Comparison of ENCODE assay signal across 18 cellular contexts in the genomic region with DNA sequence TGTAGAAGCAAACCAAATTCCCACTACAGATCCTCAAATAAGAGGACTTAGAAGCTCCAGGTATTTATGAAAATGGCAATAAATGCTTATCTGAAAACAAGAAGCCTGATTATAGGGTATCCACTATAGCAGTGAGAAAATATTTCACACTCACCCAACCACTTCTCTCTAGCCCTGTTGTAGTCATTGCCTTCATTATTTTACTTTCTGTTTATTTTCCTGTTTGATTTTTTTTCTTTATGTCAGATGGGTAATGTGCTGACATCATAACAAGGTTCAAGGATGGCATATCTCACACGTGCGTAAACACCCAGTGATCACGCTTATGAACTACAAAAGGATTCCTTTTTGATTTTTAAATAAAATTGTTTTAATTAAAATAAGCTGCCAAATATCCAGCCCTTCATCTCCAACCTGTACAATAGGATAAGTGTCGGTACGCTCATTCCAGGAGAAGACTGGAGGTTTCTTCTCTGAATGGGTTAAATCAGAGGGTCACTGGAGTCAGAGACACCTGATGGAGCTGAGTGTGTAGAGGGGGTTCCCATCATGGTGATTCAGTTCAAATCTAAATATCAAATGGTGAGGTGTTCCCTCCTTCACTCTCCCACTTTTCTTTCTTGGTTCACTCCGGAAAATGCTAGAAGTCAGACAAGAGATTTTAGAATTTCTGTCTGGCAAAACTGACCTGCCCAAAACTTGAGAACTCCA. TPM values are rescaled to one million over a fixed set of nuclear protein-coding genes. Genes with fewer than 3 reads are reported as not detected.
"Had no signal": no experiment of that assay in that cellular context is flagged by ENCODE, and none has a peak within 500 bp of the region (broad histone marks: within the 10 kb centered on the region; RNA-seq: fewer than 3 reads in every experiment).

No MANE protein-coding gene starts in this region.

- H3K4me1 ChIP-seq: psoas muscle, testis had no signal

- H3K27me3 Mint-ChIP-seq: activated CD8-positive, alpha-beta memory T cell treated with anti-CD3 and anti-CD28 coated beads, Interleukin-2, amount 10 ng/mL, durations not matched to agents 7 days and 5 days; naive B cell had no signal

- H3K4me3 Mint-ChIP-seq: activated CD8-positive, alpha-beta memory T cell treated with anti-CD3 and anti-CD28 coated beads, Interleukin-2, amount 10 ng/mL, durations not matched to agents 7 days and 5 days; endodermal cell; naive B cell; type B pancreatic cell had no signal

- H3K4me3 ChIP-seq: cardiac muscle cell, dorsolateral prefrontal cortex, mucosa of descending colon, psoas muscle, testis had no signal

- H3K9me3 ChIP-seq: mucosa of descending colon, psoas muscle, testis had no signal

- ATAC-seq: activated CD4-positive, CD25-positive, alpha-beta regulatory T cell treated with anti-CD3 and anti-CD28 coated beads, Interleukin-2, amount 50 U/mL, for 24 hours; activated CD8-positive, alpha-beta memory T cell treated with anti-CD3 and anti-CD28 coated beads, Interleukin-2, amount 10 ng/mL, durations not matched to agents 7 days and 5 days; mucosa of descending colon; psoas muscle; right cardiac atrium had no signal

- H3K27ac Mint-ChIP-seq: activated CD8-positive, alpha-beta memory T cell treated with anti-CD3 and anti-CD28 coated beads, Interleukin-2, amount 10 ng/mL, durations not matched to agents 7 days and 5 days; endodermal cell; type B pancreatic cell had no signal

- H3K27ac ChIP-seq: cardiac muscle cell, dorsolateral prefrontal cortex, epithelial cell of prostate, psoas muscle, testis had no signal

- H3K36me3 ChIP-seq: cardiac muscle cell had no signal

- H3K9me3 Mint-ChIP-seq: endodermal cell, type B pancreatic cell had no signal

- H3K27me3 ChIP-seq: cardiac muscle cell, dorsolateral prefrontal cortex, testis had no signal

- DNase-seq: activated CD4-positive, alpha-beta T cell treated with anti-CD3 and anti-CD28 coated beads, Interleukin-2, amount 50 U/mL, for 1 hour; activated CD8-positive, alpha-beta memory T cell treated with anti-CD3 and anti-CD28 coated beads, Interleukin-2, amount 10 ng/mL, durations not matched to agents 7 days and 5 days; activated naive CD4-positive, alpha-beta T cell treated with anti-CD3 and anti-CD28 coated beads, Interleukin-2, amount 50 U/mL, for 16 hours; amygdala; dorsolateral prefrontal cortex; endodermal cell; foreskin fibroblast; mesenchymal stem cell; mucosa of descending colon; naive B cell; psoas muscle; right cardiac atrium; testis had no signal

- H3K36me3 Mint-ChIP-seq: naive B cell, type B pancreatic cell had no signal

RNA-seq across cellular contexts. Expression of a gene that starts 8.2 kb away (rescaled TPM):
- total RNA-seq: osteocyte had no signal
